Comparison of ENCODE assay signal across 19 cellular contexts in genomic region chr5:172623313-172623980, GRCh38.
"Had no signal": no experiment of that assay in that cellular context is flagged by ENCODE, and none has a peak within 500 bp of the region (broad histone marks: within the 10 kb centered on the region; RNA-seq: fewer than 3 reads in every experiment).

No MANE protein-coding gene starts in this region.

- H3K36me3 ChIP-seq: breast epithelium, MG63 had no signal

- H3K4me1 ChIP-seq: breast epithelium had no signal

- H3K27me3 ChIP-seq: breast epithelium had no signal

- ATAC-seq: activated CD8-positive, alpha-beta T cell treated with anti-CD3 and anti-CD28 coated beads, Interleukin-2, amount 10 ng/mL, durations not matched to agents 7 days and 5 days had no signal

- H3K9me3 ChIP-seq: breast epithelium, MG63 had no signal

- FAIRE-seq: RCC 7860 had no signal

- H3K4me3 ChIP-seq: breast epithelium, MG63 had no signal

- H3K4me2 ChIP-seq: KMS-11 had no signal

- H3K9ac ChIP-seq: KMS-11 had no signal

- DNase-seq: activated CD4-positive, alpha-beta T cell treated with anti-CD3 and anti-CD28 coated beads for 48 hours; activated CD4-positive, alpha-beta T cell treated with anti-CD3 and anti-CD28 coated beads, Interleukin-2, amount 50 U/mL, for 4 hours; activated CD4-positive, CD25-positive, alpha-beta regulatory T cell treated with anti-CD3 and anti-CD28 coated beads, Interleukin-2, amount 50 U/mL, for 72 hours; activated CD8-positive, alpha-beta memory T cell treated with anti-CD3 and anti-CD28 coated beads, Interleukin-2, amount 50 U/mL, for 48 hours; activated CD8-positive, alpha-beta T cell treated with anti-CD3 and anti-CD28 coated beads, Interleukin-2, amount 10 ng/mL, durations not matched to agents 7 days and 5 days; activated naive CD4-positive, alpha-beta T cell treated with anti-CD3 and anti-CD28 coated beads, Interleukin-2, amount 50 U/mL, for 16 hours; activated naive CD8-positive, alpha-beta T cell treated with anti-CD3 and anti-CD28 coated beads, Interleukin-2, amount 10 ng/mL, durations not matched to agents 7 days and 5 days; activated T-cell treated with anti-CD3 and anti-CD28 coated beads, Interleukin-2, amount 50 U/mL, for 1 hour; central memory CD4-positive, alpha-beta T cell; MG63; NCI-H1105; NCI-H1436; NCI-H1694 treated with DMSO at 0.1 percent for 48 hours; NCI-H2081; NCI-H446; SHP77 treated with DMSO at 0.1 percent for 48 hours had no signal

- H3K27ac ChIP-seq: breast epithelium, KMS-11 had no signal
